In genomic region chr1:6988796-6989195, GRCh38 we compare ENCODE assay signal across 24 cellular contexts.
"Had no signal": no experiment of that assay in that cellular context is flagged by ENCODE, and none has a peak within 500 bp of the region (broad histone marks: within the 10 kb centered on the region; RNA-seq: fewer than 3 reads in every experiment).

No MANE protein-coding gene starts in this region.

- ATAC-seq: HepG2 had no signal

- FAIRE-seq: HepG2, HTR-8/SVneo, RCC 7860 had no signal

- H3K27ac ChIP-seq: SJSA1, SK-N-MC had no signal

- H3K27me3 ChIP-seq: MG63, SJSA1 had no signal

- DNase-seq: IMR-90, Karpas-422, KG1, MG63, NCI-H1092, NCI-H1105 treated with DMSO at 0.1 percent for 48 hours, NCI-H1436, NCI-H187, NCI-H2029, NCI-H2081 treated with DMSO at 0.1 percent for 48 hours, NCI-H2171, NCI-H226, NCI-H446 treated with DMSO at 0.1 percent for 48 hours, NCI-H524 treated with DMSO at 0.1 percent for 48 hours, NCI-H69, NCI-H774, Right ventricle myocardium superior, RPMI8226, SIG-M5 had no signal

- H3K9me3 ChIP-seq: SJSA1 had no signal

- H3K4me1 ChIP-seq: SJSA1 had no signal

- H3K4me3 ChIP-seq: MG63, SJSA1, SK-N-MC had no signal

- H3K36me3 ChIP-seq: MG63, SJSA1 had no signal
